1 cellular context compared by ENCODE assay signal in genomic region chr6:158232445-158233213, GRCh38.
TF ChIP-seq lines count a peak whose summit lies in the region.

No MANE protein-coding gene starts in this region.

TF ChIP-seq in HEK293, 187 proteins besides CTCF, POLR2A, EP300 and RAD21 (continued from another document and continues in another):
- TF ChIP-seq ZNF473 (tag by site-specific recombination; IDR thresholded peaks at IDR 0.05) (no peak), HOXD13 (CRISPR knock-in tag; IDR thresholded peaks at IDR 0.05; ENCODE audit: borderline replicate concordance) (peak; percentile 67; the same call in 1 of the 2 replicates), ZNF792 (tag by site-specific recombination; IDR thresholded peaks at IDR 0.05) (no peak), ZNF645 (tag by site-specific recombination; IDR thresholded peaks at IDR 0.05) (no peak), SCRT1 (tag by site-specific recombination; IDR thresholded peaks at IDR 0.05; ENCODE audit: borderline replicate concordance) (no peak), ZNF280C (tag by site-specific recombination; IDR thresholded peaks at IDR 0.05) (no peak), ZNF704 (tag by site-specific recombination; IDR thresholded peaks at IDR 0.05) (no peak), ZNF423 (tag by site-specific recombination; IDR thresholded peaks at IDR 0.05) (no peak; the same call in 1 of the 2 replicates), ZBTB6 (tag by site-specific recombination; IDR thresholded peaks at IDR 0.05) (no peak), ZSCAN23 (tag by site-specific recombination; IDR thresholded peaks at IDR 0.05) (no peak), ZNF514 (tag by site-specific recombination; IDR thresholded peaks at IDR 0.05) (no peak), KLF8 (tag by site-specific recombination; IDR thresholded peaks at IDR 0.05) (peak; percentile 91), ZNF626 (tag by site-specific recombination; IDR thresholded peaks at IDR 0.05) (no peak), ZEB2 (tag by site-specific recombination; IDR thresholded peaks at IDR 0.05) (peak; percentile 89), ZNF16 (tag by site-specific recombination; IDR thresholded peaks at IDR 0.05; ENCODE audit: low read depth) (no peak), ZNF335 (tag by site-specific recombination; conservative IDR thresholded peaks at IDR 0.05) (peak; percentile 96), ZBTB26 (tag by site-specific recombination; optimal IDR thresholded peaks at IDR 0.05) (peak; percentile 81), PRDM1 (tag by site-specific recombination; IDR thresholded peaks at IDR 0.05) (peak; percentile 35; the same call in 1 of the 2 replicates), ZNF654 (tag by site-specific recombination; IDR thresholded peaks at IDR 0.05; ENCODE audit: low read depth) (no peak), BCL11B (tag by site-specific recombination; IDR thresholded peaks at IDR 0.05; ENCODE audit: low read depth) (no peak), KLF17 (tag by site-specific recombination; IDR thresholded peaks at IDR 0.05) (peak; percentile 68), ZSCAN18 (tag by site-specific recombination; IDR thresholded peaks at IDR 0.05) (no peak; the same call in 1 of the 2 replicates), ZNF433 (tag by site-specific recombination; IDR thresholded peaks at IDR 0.05; ENCODE audit: low read depth) (no peak), ZSCAN4 (tag by site-specific recombination; IDR thresholded peaks at IDR 0.05) (no peak), ZNF785 (tag by site-specific recombination; IDR thresholded peaks at IDR 0.05) (no peak), ZNF692 (tag by site-specific recombination; IDR thresholded peaks at IDR 0.05) (peak; percentile 69; the same call in 1 of the 2 replicates), ZNF548 (tag by site-specific recombination; IDR thresholded peaks at IDR 0.05) (no peak), ZNF214 (tag by site-specific recombination; IDR thresholded peaks at IDR 0.05; ENCODE audit: borderline replicate concordance) (no peak), ZNF48 (tag by site-specific recombination; IDR thresholded peaks at IDR 0.05) (no peak), TRIM28 (IDR thresholded peaks at IDR 0.05; ENCODE audit: borderline replicate concordance, low read length) (no peak), GLIS2 (tag by site-specific recombination; IDR thresholded peaks at IDR 0.05) (peak; percentile 89), ZNF701 (tag by site-specific recombination; IDR thresholded peaks at IDR 0.05) (no peak), GFI1B (tag by site-specific recombination; IDR thresholded peaks at IDR 0.05) (no peak), ZNF555 (tag by site-specific recombination; conservative IDR thresholded peaks at IDR 0.05) (no peak), ZBTB20 (tag by site-specific recombination; IDR thresholded peaks at IDR 0.05) (peak; percentile 90)
- TF ChIP-seq, protein P1, sequence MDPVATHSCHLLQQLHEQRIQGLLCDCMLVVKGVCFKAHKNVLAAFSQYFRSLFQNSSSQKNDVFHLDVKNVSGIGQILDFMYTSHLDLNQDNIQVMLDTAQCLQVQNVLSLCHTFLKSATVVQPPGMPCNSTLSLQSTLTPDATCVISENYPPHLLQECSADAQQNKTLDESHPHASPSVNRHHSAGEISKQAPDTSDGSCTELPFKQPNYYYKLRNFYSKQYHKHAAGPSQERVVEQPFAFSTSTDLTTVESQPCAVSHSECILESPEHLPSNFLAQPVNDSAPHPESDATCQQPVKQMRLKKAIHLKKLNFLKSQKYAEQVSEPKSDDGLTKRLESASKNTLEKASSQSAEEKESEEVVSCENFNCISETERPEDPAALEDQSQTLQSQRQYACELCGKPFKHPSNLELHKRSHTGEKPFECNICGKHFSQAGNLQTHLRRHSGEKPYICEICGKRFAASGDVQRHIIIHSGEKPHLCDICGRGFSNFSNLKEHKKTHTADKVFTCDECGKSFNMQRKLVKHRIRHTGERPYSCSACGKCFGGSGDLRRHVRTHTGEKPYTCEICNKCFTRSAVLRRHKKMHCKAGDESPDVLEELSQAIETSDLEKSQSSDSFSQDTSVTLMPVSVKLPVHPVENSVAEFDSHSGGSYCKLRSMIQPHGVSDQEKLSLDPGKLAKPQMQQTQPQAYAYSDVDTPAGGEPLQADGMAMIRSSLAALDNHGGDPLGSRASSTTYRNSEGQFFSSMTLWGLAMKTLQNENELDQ (tag by site-specific recombination; IDR thresholded peaks at IDR 0.05; ENCODE audit: low read depth), result no peak
- TF ChIP-seq, protein P2, sequence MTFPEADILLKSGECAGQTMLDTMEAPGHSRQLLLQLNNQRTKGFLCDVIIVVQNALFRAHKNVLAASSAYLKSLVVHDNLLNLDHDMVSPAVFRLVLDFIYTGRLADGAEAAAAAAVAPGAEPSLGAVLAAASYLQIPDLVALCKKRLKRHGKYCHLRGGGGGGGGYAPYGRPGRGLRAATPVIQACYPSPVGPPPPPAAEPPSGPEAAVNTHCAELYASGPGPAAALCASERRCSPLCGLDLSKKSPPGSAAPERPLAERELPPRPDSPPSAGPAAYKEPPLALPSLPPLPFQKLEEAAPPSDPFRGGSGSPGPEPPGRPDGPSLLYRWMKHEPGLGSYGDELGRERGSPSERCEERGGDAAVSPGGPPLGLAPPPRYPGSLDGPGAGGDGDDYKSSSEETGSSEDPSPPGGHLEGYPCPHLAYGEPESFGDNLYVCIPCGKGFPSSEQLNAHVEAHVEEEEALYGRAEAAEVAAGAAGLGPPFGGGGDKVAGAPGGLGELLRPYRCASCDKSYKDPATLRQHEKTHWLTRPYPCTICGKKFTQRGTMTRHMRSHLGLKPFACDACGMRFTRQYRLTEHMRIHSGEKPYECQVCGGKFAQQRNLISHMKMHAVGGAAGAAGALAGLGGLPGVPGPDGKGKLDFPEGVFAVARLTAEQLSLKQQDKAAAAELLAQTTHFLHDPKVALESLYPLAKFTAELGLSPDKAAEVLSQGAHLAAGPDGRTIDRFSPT (tag by site-specific recombination; IDR thresholded peaks at IDR 0.05), result peak; percentile 56; the same call in 1 of the 2 replicates
- TF ChIP-seq, protein P3, sequence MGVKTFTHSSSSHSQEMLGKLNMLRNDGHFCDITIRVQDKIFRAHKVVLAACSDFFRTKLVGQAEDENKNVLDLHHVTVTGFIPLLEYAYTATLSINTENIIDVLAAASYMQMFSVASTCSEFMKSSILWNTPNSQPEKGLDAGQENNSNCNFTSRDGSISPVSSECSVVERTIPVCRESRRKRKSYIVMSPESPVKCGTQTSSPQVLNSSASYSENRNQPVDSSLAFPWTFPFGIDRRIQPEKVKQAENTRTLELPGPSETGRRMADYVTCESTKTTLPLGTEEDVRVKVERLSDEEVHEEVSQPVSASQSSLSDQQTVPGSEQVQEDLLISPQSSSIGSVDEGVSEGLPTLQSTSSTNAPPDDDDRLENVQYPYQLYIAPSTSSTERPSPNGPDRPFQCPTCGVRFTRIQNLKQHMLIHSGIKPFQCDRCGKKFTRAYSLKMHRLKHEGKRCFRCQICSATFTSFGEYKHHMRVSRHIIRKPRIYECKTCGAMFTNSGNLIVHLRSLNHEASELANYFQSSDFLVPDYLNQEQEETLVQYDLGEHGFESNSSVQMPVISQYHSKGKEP (tag by site-specific recombination; IDR thresholded peaks at IDR 0.05), result no peak
- TF ChIP-seq, protein P4, sequence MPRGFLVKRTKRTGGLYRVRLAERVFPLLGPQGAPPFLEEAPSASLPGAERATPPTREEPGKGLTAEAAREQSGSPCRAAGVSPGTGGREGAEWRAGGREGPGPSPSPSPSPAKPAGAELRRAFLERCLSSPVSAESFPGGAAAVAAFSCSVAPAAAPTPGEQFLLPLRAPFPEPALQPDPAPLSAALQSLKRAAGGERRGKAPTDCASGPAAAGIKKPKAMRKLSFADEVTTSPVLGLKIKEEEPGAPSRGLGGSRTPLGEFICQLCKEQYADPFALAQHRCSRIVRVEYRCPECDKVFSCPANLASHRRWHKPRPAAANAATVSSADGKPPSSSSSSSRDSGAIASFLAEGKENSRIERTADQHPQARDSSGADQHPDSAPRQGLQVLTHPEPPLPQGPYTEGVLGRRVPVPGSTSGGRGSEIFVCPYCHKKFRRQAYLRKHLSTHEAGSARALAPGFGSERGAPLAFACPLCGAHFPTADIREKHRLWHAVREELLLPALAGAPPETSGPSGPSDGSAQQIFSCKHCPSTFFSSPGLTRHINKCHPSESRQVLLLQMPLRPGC (tag by site-specific recombination; IDR thresholded peaks at IDR 0.05), result no peak
